In genomic region chr9:114738581-114739316, GRCh38 we compare ENCODE assay signal across 8 cellular contexts. TPM values are rescaled to one million over a fixed set of nuclear protein-coding genes. Genes with fewer than 3 reads are reported as not detected.
DNase-seq lines count a peak whose midpoint lies in the region; ATAC-seq and TF ChIP-seq lines count a peak whose summit lies in the region.

No MANE protein-coding gene starts in this region.

- H3K4me3 ChIP-seq in DND-41 (ENCODE audit: low read depth in 1 of 2, low read length in 2 of 2) = no peak overlapping the region

- ATAC-seq in DND-41 (ENCODE audit: insufficient read depth, low read depth) (peak; percentile 91), HG02798 (IDR thresholded peaks at IDR 0.05; ENCODE audit: poor library complexity, unreplicated experiment) (peak; percentile 72), HG03460 (IDR thresholded peaks at IDR 0.05; ENCODE audit: unreplicated experiment) (no peak)

- H3K9me3 ChIP-seq in DND-41 (ENCODE audit: insufficient read depth, low read length, severe bottlenecking) = no peaks in the 10 kb centered on the region

- H4K20me1 ChIP-seq in DND-41 (ENCODE audit: insufficient read depth, low read length) = no peaks in the 10 kb centered on the region

- TF ChIP-seq CTCF in DND-41 (IDR thresholded peaks at IDR 0.05; ENCODE audit: borderline replicate concordance, extremely low read depth, low read length, poor library complexity, severe bottlenecking) = peak; percentile 87

- H3K36me3 ChIP-seq in DND-41 (ENCODE audit: insufficient read depth, low read length) = no peaks in the 10 kb centered on the region

- DNase-seq in DND-41 = peak; percentile 75
- DNase-seq in NCI-H460 (ENCODE audit: extremely low read depth, low read depth) = peak; percentile 68
- peak; percentile 58 for DNase-seq in activated CD4-positive, alpha-beta T cell treated with anti-CD3 and anti-CD28 coated beads for 1 hour
- DNase-seq in cerebellar cortex (ENCODE audit: low spot score) = peak; percentile 38
- DNase-seq in kidney glomerular epithelial cell (lab: John Stamatoyannopoulos, UW) = peak; percentile 60
- DNase-seq in stimulated activated CD4-positive, alpha-beta T cell treated with anti-CD3 and anti-CD28 coated beads, Interleukin-4, amount 100 ng/mL, for 4 hours = peak; percentile 48 to 70

- H3K4me2 ChIP-seq in DND-41 (ENCODE audit: insufficient read depth, low read length) = peak overlapping the region; percentile 25; the same call in 1 of the 2 replicates

- peaks cover 24% of the 10 kb centered on the region for H3K4me1 ChIP-seq in DND-41 (ENCODE audit: insufficient read depth, low read length)

- no peak overlapping the region for H3K9ac ChIP-seq in DND-41 (ENCODE audit: low read depth, low read length)

- H2AFZ ChIP-seq in DND-41 (ENCODE audit: low read depth, low read length) = peak overlapping the region; percentile 61

- H3K79me2 ChIP-seq in DND-41 (ENCODE audit: insufficient read depth, low read length) = no peaks in the 10 kb centered on the region

- H3K27me3 ChIP-seq in DND-41 (ENCODE audit: insufficient read depth, low read length, poor library complexity) = no peaks in the 10 kb centered on the region

- H3K27ac ChIP-seq in DND-41 (ENCODE audit: low read length) = peak overlapping the region; percentile 54

RNA-seq across cellular contexts. Expression of gene TEX48, which starts 56.8 kb away (rescaled TPM):
- not detected in 2 replicates for total RNA-seq in NCI-H460 (2014; rRNA removed; shearing (Covaris generic))
- not detected in 2 replicates for polyA plus RNA-seq in NCI-H460 (2014; cell fraction: nucleus; rRNA removed)
